In the genomic region with DNA sequence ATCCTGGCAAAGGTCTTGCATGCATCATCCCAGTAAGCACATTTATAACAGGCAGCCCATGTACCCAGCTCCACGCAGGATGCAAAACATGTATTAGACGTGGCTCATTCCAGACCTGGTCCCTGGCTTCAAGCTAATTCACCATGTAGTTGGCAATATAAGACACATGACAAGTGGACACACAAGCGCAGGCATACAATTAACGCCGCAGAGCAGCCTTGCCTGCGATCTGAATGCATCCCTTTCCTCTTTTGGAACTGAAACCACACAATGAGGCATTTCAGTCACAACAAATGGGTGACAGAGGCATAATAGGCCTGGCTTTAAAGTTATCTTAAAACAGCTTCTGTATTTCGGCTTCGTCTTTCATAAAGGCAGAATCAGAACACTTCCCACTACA, we compare ENCODE assay signal across 23 cellular contexts.
"Had no signal": no experiment of that assay in that cellular context is flagged by ENCODE, and none has a peak within 500 bp of the region (broad histone marks: within the 10 kb centered on the region; RNA-seq: fewer than 3 reads in every experiment).

No MANE protein-coding gene starts in this region.

- H3K36me3 Mint-ChIP-seq: activated naive CD8-positive, alpha-beta T cell treated with anti-CD3 and anti-CD28 coated beads for 36 hours; immature natural killer cell; mesothelial cell of epicardium; natural killer cell treated with Interleukin-12 subunit alpha and Interleukin-12 subunit beta and Interleukin-15 and Interleukin-18, amount 100 ng/mL, for 72 hours; stimulated activated effector memory CD8-positive, alpha-beta T cell treated with anti-CD3 and anti-CD28 coated beads, Interleukin-12 subunit alpha, Interleukin-12 subunit beta, amount 100 ng/mL, for 72 hours; type B pancreatic cell had no signal

- H3K9me3 Mint-ChIP-seq: activated B cell treated with CpG ODN at 0.5 μM for 24 hours; activated naive CD8-positive, alpha-beta T cell treated with anti-CD3 and anti-CD28 coated beads for 36 hours; immature natural killer cell; mesothelial cell of epicardium; natural killer cell treated with Interleukin-12 subunit alpha and Interleukin-12 subunit beta and Interleukin-15 and Interleukin-18, amount 100 ng/mL, for 72 hours; stimulated activated effector memory CD8-positive, alpha-beta T cell treated with anti-CD3 and anti-CD28 coated beads, Interleukin-12 subunit alpha, Interleukin-12 subunit beta, amount 100 ng/mL, for 72 hours; T-helper 1 cell treated with Interleukin-12 subunit alpha and Interleukin-12 subunit beta and Interleukin-4 antibody, amounts not matched to agents 30 μg/mL and 1 μg/mL, for 36 hours had no signal

- H3K27me3 Mint-ChIP-seq: activated B cell treated with CpG ODN at 0.5 μM for 24 hours; stimulated activated naive CD8-positive, alpha-beta T cell treated with anti-CD3 and anti-CD28 coated beads, Interleukin-15, amount 100 ng/mL, for 72 hours had no signal

- ATAC-seq: natural killer cell treated with Interleukin-12 subunit alpha and Interleukin-12 subunit beta and Interleukin-15 and Interleukin-18, amount 100 ng/mL, for 72 hours; right lobe of liver; stimulated activated effector memory CD8-positive, alpha-beta T cell treated with anti-CD3 and anti-CD28 coated beads, Interleukin-12 subunit alpha, Interleukin-12 subunit beta, amount 100 ng/mL, for 72 hours; stimulated activated naive CD8-positive, alpha-beta T cell treated with anti-CD3 and anti-CD28 coated beads, Interleukin-15, amount 100 ng/mL, for 72 hours had no signal

- H3K4me3 ChIP-seq: left ventricle myocardium inferior, right lobe of liver, skin epidermis, testis, vagina had no signal

- H3K27ac Mint-ChIP-seq: activated B cell treated with CpG ODN at 0.5 μM for 24 hours; activated naive CD8-positive, alpha-beta T cell treated with anti-CD3 and anti-CD28 coated beads for 36 hours; immature natural killer cell; mesothelial cell of epicardium; natural killer cell treated with Interleukin-12 subunit alpha and Interleukin-12 subunit beta and Interleukin-15 and Interleukin-18, amount 100 ng/mL, for 72 hours; stimulated activated effector memory CD8-positive, alpha-beta T cell treated with anti-CD3 and anti-CD28 coated beads, Interleukin-12 subunit alpha, Interleukin-12 subunit beta, amount 100 ng/mL, for 72 hours; stimulated activated naive CD8-positive, alpha-beta T cell treated with anti-CD3 and anti-CD28 coated beads, Interleukin-15, amount 100 ng/mL, for 72 hours; T-helper 1 cell treated with Interleukin-12 subunit alpha and Interleukin-12 subunit beta and Interleukin-4 antibody, amounts not matched to agents 30 μg/mL and 1 μg/mL, for 36 hours; type B pancreatic cell had no signal

- H2AFZ ChIP-seq: parathyroid adenoma had no signal

- H3K9me3 ChIP-seq: left ventricle myocardium inferior, right lobe of liver, testis, vagina had no signal

- DNase-seq: activated B cell treated with CpG ODN at 0.5 μM for 24 hours; activated CD4-positive, alpha-beta T cell treated with anti-CD3 and anti-CD28 coated beads for 4 hours; activated CD4-positive, alpha-beta T cell treated with anti-CD3 and anti-CD28 coated beads, Interleukin-2, amount 50 U/mL, for 48 hours; activated naive CD4-positive, alpha-beta T cell treated with Interleukin-2 at 50 U/mL for 16 hours; activated naive CD8-positive, alpha-beta T cell treated with anti-CD3 and anti-CD28 coated beads for 36 hours; activated T-cell treated with anti-CD3 and anti-CD28 coated beads, Interleukin-2, amount 50 U/mL, for 48 hours; effector CD8-positive, alpha-beta T cell; erythroblast; immature natural killer cell; kidney glomerular epithelial cell; left ventricle myocardium inferior; right lobe of liver; stimulated activated CD4-positive, alpha-beta T cell treated with anti-CD3 and anti-CD28 coated beads, Interleukin-1b, Interleukin-23, amount 100 ng/mL, for 48 hours; stimulated activated naive CD8-positive, alpha-beta T cell treated with anti-CD3 and anti-CD28 coated beads, Interleukin-15, amount 100 ng/mL, for 72 hours; testis had no signal

- H3K27ac ChIP-seq: left ventricle myocardium inferior, parathyroid adenoma, right lobe of liver, skin epidermis, testis, vagina had no signal

- H3K4me3 Mint-ChIP-seq: activated B cell treated with CpG ODN at 0.5 μM for 24 hours; activated naive CD8-positive, alpha-beta T cell treated with anti-CD3 and anti-CD28 coated beads for 36 hours; immature natural killer cell; mesothelial cell of epicardium; natural killer cell treated with Interleukin-12 subunit alpha and Interleukin-12 subunit beta and Interleukin-15 and Interleukin-18, amount 100 ng/mL, for 72 hours; stimulated activated effector memory CD8-positive, alpha-beta T cell treated with anti-CD3 and anti-CD28 coated beads, Interleukin-12 subunit alpha, Interleukin-12 subunit beta, amount 100 ng/mL, for 72 hours; stimulated activated naive CD8-positive, alpha-beta T cell treated with anti-CD3 and anti-CD28 coated beads, Interleukin-15, amount 100 ng/mL, for 72 hours; T-helper 1 cell treated with Interleukin-12 subunit alpha and Interleukin-12 subunit beta and Interleukin-4 antibody, amounts not matched to agents 30 μg/mL and 1 μg/mL, for 36 hours; type B pancreatic cell had no signal

- H3K27me3 ChIP-seq: right lobe of liver, testis, vagina had no signal

- H3K36me3 ChIP-seq: left ventricle myocardium inferior, right lobe of liver, vagina had no signal

- H3K79me2 ChIP-seq: parathyroid adenoma had no signal

- H3K9ac ChIP-seq: parathyroid adenoma had no signal
